ENCODE assay signal across 9 cellular contexts in the genomic region with DNA sequence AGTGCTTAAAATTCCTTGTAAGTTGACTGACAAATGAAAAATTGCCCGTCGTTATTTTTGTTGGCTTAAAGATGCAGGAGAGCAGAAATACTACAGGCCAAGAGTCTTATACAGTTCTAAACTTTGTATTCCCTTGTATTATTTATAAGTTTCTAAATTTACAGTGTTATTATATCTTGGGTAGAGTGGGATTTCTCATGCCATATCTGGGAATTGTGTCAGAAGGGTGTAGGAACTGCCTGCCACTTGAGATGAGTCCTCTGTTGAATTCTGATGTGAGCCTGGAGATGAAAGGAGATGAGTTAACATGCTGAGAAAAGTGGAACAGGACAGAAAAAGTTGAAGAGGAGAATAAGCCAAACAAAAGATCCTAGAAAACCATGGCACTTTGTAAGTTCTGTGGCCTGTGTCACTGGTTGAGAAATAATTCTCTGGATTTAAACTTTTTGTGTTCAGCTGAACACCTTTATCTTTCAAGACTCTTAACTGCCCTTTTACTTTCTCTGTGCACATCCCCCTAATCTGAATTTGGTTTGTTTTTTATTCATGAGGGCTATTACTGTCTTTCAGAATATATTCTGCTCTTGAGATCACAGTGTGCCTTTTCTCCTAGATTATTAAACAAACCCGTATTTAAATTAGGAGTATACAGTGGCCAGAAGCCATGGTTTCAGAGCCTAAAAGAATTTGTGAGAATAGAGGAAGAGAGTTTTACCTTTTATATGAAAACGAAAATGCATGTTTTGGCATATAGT. TPM values are rescaled to one million over a fixed set of nuclear protein-coding genes. Genes with fewer than 3 reads are reported as not detected.
DNase-seq lines count a peak whose midpoint lies in the region; ATAC-seq and TF ChIP-seq lines count a peak whose summit lies in the region.
"Had no signal": no experiment of that assay in that cellular context is flagged by ENCODE, and none has a peak within 500 bp of the region (broad histone marks: within the 10 kb centered on the region; RNA-seq: fewer than 3 reads in every experiment).

No MANE protein-coding gene starts in this region.

- no peak for TF ChIP-seq RAD21 in neural cell (conservative IDR thresholded peaks at IDR 0.05)

- H3K79me2 ChIP-seq in Loucy (ENCODE audit: insufficient read depth, low read length) (peaks cover 63% of the 10 kb centered on the region), neural cell (replicated peaks; ENCODE audit: insufficient read depth, low read length) (peaks cover 45% of the 10 kb centered on the region)

- H3K27me3 ChIP-seq in BJ (ENCODE audit: control insufficient read depth, insufficient read depth, low read length) (no peaks in the 10 kb centered on the region), Loucy (ENCODE audit: insufficient read depth, low read length, poor library complexity, severe bottlenecking) (no peaks in the 10 kb centered on the region), neural cell (ENCODE audit: insufficient read depth, low read depth, low read length) (no peaks in the 10 kb centered on the region)
- no peaks in the 10 kb centered on the region for H3K27me3 ChIP-seq in effector memory CD4-positive, alpha-beta T cell (replicated peaks; ENCODE audit: control insufficient read depth, insufficient read depth, low read length, poor library complexity, severe bottlenecking)

- CTCF ChIA-PET in BJ (lab: Yijun Ruan, JAX), result no interaction called here

- TF ChIP-seq EP300 in neural cell (conservative IDR thresholded peaks at IDR 0.05; ENCODE audit: poor library complexity, severe bottlenecking), result no peak

- H4K20me1 ChIP-seq in Loucy (ENCODE audit: insufficient read depth, low read length, poor library complexity, severe bottlenecking), result peaks cover 57% of the 10 kb centered on the region
- no peaks in the 10 kb centered on the region for H4K20me1 ChIP-seq in neural cell (ENCODE audit: insufficient read depth)

- DNase-seq in BJ (ENCODE audit: low read depth) (no peak), middle frontal gyrus (ENCODE audit: extremely low spot score, low spot score) (no peak), NCI-H510A (lab: John Stamatoyannopoulos, UW) (no peak)
- no peak for DNase-seq in effector memory CD4-positive, alpha-beta T cell
- DNase-seq: activated effector memory CD4-positive, alpha-beta T cell treated with anti-CD3 and anti-CD28 coated beads, Interleukin-2, amount 50 U/mL, for 16 hours had no signal

- peaks cover 60% of the 10 kb centered on the region for H3K4me1 ChIP-seq in Loucy (ENCODE audit: insufficient read depth, low read length, poor library complexity, severe bottlenecking)
- H3K4me1 ChIP-seq in effector memory CD4-positive, alpha-beta T cell (ENCODE audit: control insufficient read depth, insufficient read depth, low read length, poor library complexity, severe bottlenecking), result peaks cover 28% of the 10 kb centered on the region

- H3K9me3 ChIP-seq in Loucy (ENCODE audit: insufficient read depth, low read depth, low read length) (no peaks in the 10 kb centered on the region), neural cell (ENCODE audit: low read length) (no peaks in the 10 kb centered on the region)
- H3K9me3 ChIP-seq in effector memory CD4-positive, alpha-beta T cell (ENCODE audit: control insufficient read depth, low read length), result no peaks in the 10 kb centered on the region

- no peak overlapping the region for H3K27ac ChIP-seq in effector memory CD4-positive, alpha-beta T cell (ENCODE audit: insufficient read depth, low read length, poor library complexity, severe bottlenecking)
- no peak overlapping the region for H3K27ac ChIP-seq in neural cell (ENCODE audit: low read length)

- H3K4me3 ChIP-seq in BJ (ENCODE audit: low read depth, low read length) (peak overlapping the region; percentile 64), Loucy (ENCODE audit: low read length, poor library complexity, severe bottlenecking) (peak overlapping the region; percentile 84), neural cell (ENCODE audit: low read length) (peak overlapping the region; percentile 93)
- H3K4me3 ChIP-seq in effector memory CD4-positive, alpha-beta T cell (ENCODE audit: insufficient read depth, low read depth, low read length, poor library complexity, severe bottlenecking), result peak overlapping the region; percentile 80

- H3K9ac ChIP-seq in Loucy (ENCODE audit: low read depth, low read length, poor library complexity, severe bottlenecking) (peak overlapping the region; percentile 93), neural cell (ENCODE audit: low read length) (no peak overlapping the region)

- POLR2A ChIA-PET in BJ (lab: Charles Lee), result no interaction called here

- no peaks in the 10 kb centered on the region for H3F3A ChIP-seq in Loucy (ENCODE audit: low read depth)
- H3F3A ChIP-seq in neural cell (ENCODE audit: insufficient read depth, low read length, poor library complexity, severe bottlenecking), result no peaks in the 10 kb centered on the region

- H3K4me2 ChIP-seq in Loucy (ENCODE audit: low read depth, low read length, poor library complexity, severe bottlenecking), result peak overlapping the region; percentile 91
- H3K4me2 ChIP-seq in neural cell (ENCODE audit: low read length), result peak overlapping the region; percentile 68

- no peak overlapping the region for H2AFZ ChIP-seq in Loucy (ENCODE audit: low read length)
- no peak overlapping the region for H2AFZ ChIP-seq in neural cell (ENCODE audit: low read depth, low read length)

- ATAC-seq in GM18907 (IDR thresholded peaks at IDR 0.05; ENCODE audit: unreplicated experiment) (no peak), HG02763 (IDR thresholded peaks at IDR 0.05; ENCODE audit: unreplicated experiment) (no peak)

- H3K36me3 ChIP-seq in BJ (ENCODE audit: control insufficient read depth, insufficient read depth, low read length) (peaks cover 2% of the 10 kb centered on the region; the same call in 1 of the 2 replicates), Loucy (ENCODE audit: insufficient read depth, low read length) (peaks cover under 1% of the 10 kb centered on the region; the same call in 1 of the 2 replicates), neural cell (ENCODE audit: insufficient read depth, low read length) (no peaks in the 10 kb centered on the region)
- H3K36me3 ChIP-seq in effector memory CD4-positive, alpha-beta T cell (ENCODE audit: control insufficient read depth, insufficient read depth, low read length), result peaks cover 4% of the 10 kb centered on the region

- H3K9me2 ChIP-seq in Loucy (replicated peaks; ENCODE audit: low read depth, low read length) (no peaks in the 10 kb centered on the region), neural cell (ENCODE audit: insufficient read depth, low read length) (no peaks in the 10 kb centered on the region)

- TF ChIP-seq CTCF in BJ (IDR thresholded peaks at IDR 0.05; ENCODE audit: insufficient read depth, low read depth, low read length) (no peak), Loucy (conservative IDR thresholded peaks at IDR 0.05; ENCODE audit: low read length) (no peak), neural cell (IDR thresholded peaks at IDR 0.05; ENCODE audit: poor library complexity, severe bottlenecking) (no peak)

TF ChIP-seq in neural cell, 6 proteins besides CTCF, POLR2A, EP300 and RAD21:
- no peak for TF ChIP-seq MXI1 (conservative IDR thresholded peaks at IDR 0.05; ENCODE audit: poor library complexity, severe bottlenecking)

RNA-seq across cellular contexts. Expression of a gene that starts 1.5 kb away (rescaled TPM):
- polyA plus RNA-seq in BJ (2011; rRNA removed) (31.1 and 44.7 TPM in 2 replicates), neural cell (25.3 and 30.8 TPM in 2 replicates)
- polyA minus RNA-seq in BJ (2011; rRNA and poly(A)+ RNA removed), result 22.6 and 27.6 TPM in 2 replicates
- 47.9 and 55.8 TPM in 2 replicates for polyA minus RNA-seq in neural cell
